1 cellular context compared by ENCODE assay signal in genomic region chr4:121823505-121824170, GRCh38.
A peak's percentile ranks its signal among the peaks of the same experiment; 100 is the strongest.
TF ChIP-seq lines count a peak whose summit lies in the region.

CCNA2 (minus strand) TSS chr4:121823883; CDS start chr4:121823628, 255 bp downstream.

TF ChIP-seq in HepG2, 621 proteins besides CTCF, POLR2A, EP300 and RAD21 (continued from another document and continues in another):
- TF ChIP-seq ZNF335 (CRISPR knock-in tag; IDR thresholded peaks at IDR 0.05) (0 out of 2 replicates have a peak, but pooled peaks have one; percentile 34), MIER2 (CRISPR knock-in tag; IDR thresholded peaks at IDR 0.05) (peak; percentile 24; the same call in 1 of the 2 replicates), USF2 (IDR thresholded peaks at IDR 0.05; ENCODE audit: low read depth, low read length) (no peak), USF2 (CRISPR knock-in tag; IDR thresholded peaks at IDR 0.05; ENCODE audit: borderline replicate concordance) (no peak), PAF1 (CRISPR knock-in tag; IDR thresholded peaks at IDR 0.05) (0 out of 2 replicates have a peak, but pooled peaks have one; percentile 44), ZNF775 (CRISPR knock-in tag; IDR thresholded peaks at IDR 0.05; ENCODE audit: borderline replicate concordance) (no peak), ZNF451 (CRISPR knock-in tag; IDR thresholded peaks at IDR 0.05) (no peak), PAX8 (CRISPR knock-in tag; IDR thresholded peaks at IDR 0.05; ENCODE audit: borderline replicate concordance) (no peak), E2F2 (CRISPR knock-in tag; IDR thresholded peaks at IDR 0.05; ENCODE audit: borderline replicate concordance) (peak; percentile 85), EEA1 (CRISPR knock-in tag; IDR thresholded peaks at IDR 0.05; ENCODE audit: borderline replicate concordance) (0 out of 2 replicates have a peak, but pooled peaks have one; percentile 70), MLLT10 (CRISPR knock-in tag; IDR thresholded peaks at IDR 0.05) (no peak), ZNF432 (CRISPR knock-in tag; IDR thresholded peaks at IDR 0.05; ENCODE audit: borderline replicate concordance) (no peak), ZNF337 (CRISPR knock-in tag; IDR thresholded peaks at IDR 0.05; ENCODE audit: borderline replicate concordance, low read depth) (no peak), RORA (CRISPR knock-in tag; IDR thresholded peaks at IDR 0.05) (no peak), THAP11 (CRISPR knock-in tag; IDR thresholded peaks at IDR 0.05) (peak; percentile 86), ZNF747 (CRISPR knock-in tag; IDR thresholded peaks at IDR 0.05; ENCODE audit: borderline replicate concordance) (peak; percentile 40; the same call in 1 of the 2 replicates), TRIM24 (CRISPR knock-in tag; IDR thresholded peaks at IDR 0.05) (no peak), AKAP8 (CRISPR knock-in tag; IDR thresholded peaks at IDR 0.05) (no peak), ZNF143 (CRISPR knock-in tag; IDR thresholded peaks at IDR 0.05) (no peak), NFYC (CRISPR knock-in tag; IDR thresholded peaks at IDR 0.05) (peak; percentile 96), ELF4 (CRISPR knock-in tag; IDR thresholded peaks at IDR 0.05; ENCODE audit: borderline replicate concordance) (no peak), ZNF205 (CRISPR knock-in tag; IDR thresholded peaks at IDR 0.05) (no peak), MZF1 (CRISPR knock-in tag; IDR thresholded peaks at IDR 0.05; ENCODE audit: borderline replicate concordance) (no peak), ZNF609 (CRISPR knock-in tag; IDR thresholded peaks at IDR 0.05; ENCODE audit: borderline replicate concordance) (peak; percentile 6; the same call in 1 of the 2 replicates), NR2F6 (IDR thresholded peaks at IDR 0.05) (no peak), NR2F6 (CRISPR knock-in tag; IDR thresholded peaks at IDR 0.05) (peak; percentile 35; the same call in 1 of the 2 replicates), HOXA3 (CRISPR knock-in tag; IDR thresholded peaks at IDR 0.05) (peak; percentile 93), ZBTB46 (CRISPR knock-in tag; IDR thresholded peaks at IDR 0.05; ENCODE audit: borderline replicate concordance) (no peak), ZBTB34 (CRISPR knock-in tag; IDR thresholded peaks at IDR 0.05) (no peak), NKX3-1 (CRISPR knock-in tag; IDR thresholded peaks at IDR 0.05) (peak; percentile 67; the same call in 1 of the 2 replicates), ZNF761 (CRISPR knock-in tag; conservative IDR thresholded peaks at IDR 0.05) (no peak; the same call in 1 of the 2 replicates), ZBTB1 (CRISPR knock-in tag; IDR thresholded peaks at IDR 0.05; ENCODE audit: borderline replicate concordance) (no peak), RARG (CRISPR knock-in tag; IDR thresholded peaks at IDR 0.05; ENCODE audit: low read depth) (0 out of 2 replicates have a peak, but pooled peaks have one; percentile 32), ZNF558 (CRISPR knock-in tag; IDR thresholded peaks at IDR 0.05; ENCODE audit: borderline replicate concordance) (peak; percentile 78; the same call in 1 of the 2 replicates), SUZ12 (IDR thresholded peaks at IDR 0.05; ENCODE audit: low read depth, low read length) (no peak), PAWR (CRISPR knock-in tag; IDR thresholded peaks at IDR 0.05; ENCODE audit: borderline replicate concordance) (no peak), EHMT2 (IDR thresholded peaks at IDR 0.05; ENCODE audit: borderline replicate concordance, low read depth, low read length) (no peak), TGIF2 (CRISPR knock-in tag; IDR thresholded peaks at IDR 0.05) (peak; percentile 99), SKI (IDR thresholded peaks at IDR 0.05; ENCODE audit: partially characterized antibody) (no peak), ZNF354B (CRISPR knock-in tag; IDR thresholded peaks at IDR 0.05) (no peak), ZFP36L1 (CRISPR knock-in tag; IDR thresholded peaks at IDR 0.05) (peak; percentile 91), JUND (CRISPR knock-in tag; IDR thresholded peaks at IDR 0.05) (no peak), KLF13 (CRISPR knock-in tag; IDR thresholded peaks at IDR 0.05) (no peak), ZNF18 (CRISPR knock-in tag; IDR thresholded peaks at IDR 0.05; ENCODE audit: insufficient replicate concordance) (peak; percentile 30), ZNF572 (CRISPR knock-in tag; IDR thresholded peaks at IDR 0.05) (no peak), MIXL1 (CRISPR knock-in tag; IDR thresholded peaks at IDR 0.05) (no peak), SRSF1 (optimal IDR thresholded peaks at IDR 0.05; ENCODE audit: low read depth, low read length) (no peak), ZNF260 (CRISPR knock-in tag; IDR thresholded peaks at IDR 0.05; ENCODE audit: borderline replicate concordance, low read depth) (no peak), ZNF547 (CRISPR knock-in tag; IDR thresholded peaks at IDR 0.05) (no peak; the same call in 1 of the 2 replicates), TFAP4 (IDR thresholded peaks at IDR 0.05; ENCODE audit: borderline replicate concordance, low read depth) (no peak), WIZ (CRISPR knock-in tag; IDR thresholded peaks at IDR 0.05) (no peak), JUN (CRISPR knock-in tag; IDR thresholded peaks at IDR 0.05) (no peak), ADNP (CRISPR knock-in tag; IDR thresholded peaks at IDR 0.05) (no peak), ZNF234 (CRISPR knock-in tag; conservative IDR thresholded peaks at IDR 0.05) (no peak), ELF3 (CRISPR knock-in tag; IDR thresholded peaks at IDR 0.05) (0 out of 2 replicates have a peak, but pooled peaks have one; percentile 13), SOX5 (CRISPR knock-in tag; IDR thresholded peaks at IDR 0.05; ENCODE audit: borderline replicate concordance) (no peak), ZNF441 (CRISPR knock-in tag; IDR thresholded peaks at IDR 0.05; ENCODE audit: borderline replicate concordance) (peak; percentile 60; the same call in 1 of the 2 replicates), CCDC6 (CRISPR knock-in tag; IDR thresholded peaks at IDR 0.05) (no peak), SP1 (IDR thresholded peaks at IDR 0.05) (no peak), SP1 (CRISPR knock-in tag; IDR thresholded peaks at IDR 0.05) (peak; percentile 79), HDAC2 (CRISPR knock-in tag; IDR thresholded peaks at IDR 0.05) (peak; percentile 76), IRF2 (CRISPR knock-in tag; IDR thresholded peaks at IDR 0.05) (peak; percentile 83), ZNF3 (CRISPR knock-in tag; IDR thresholded peaks at IDR 0.05) (no peak)
